ENCODE assay signal across 15 cellular contexts in the genomic region with DNA sequence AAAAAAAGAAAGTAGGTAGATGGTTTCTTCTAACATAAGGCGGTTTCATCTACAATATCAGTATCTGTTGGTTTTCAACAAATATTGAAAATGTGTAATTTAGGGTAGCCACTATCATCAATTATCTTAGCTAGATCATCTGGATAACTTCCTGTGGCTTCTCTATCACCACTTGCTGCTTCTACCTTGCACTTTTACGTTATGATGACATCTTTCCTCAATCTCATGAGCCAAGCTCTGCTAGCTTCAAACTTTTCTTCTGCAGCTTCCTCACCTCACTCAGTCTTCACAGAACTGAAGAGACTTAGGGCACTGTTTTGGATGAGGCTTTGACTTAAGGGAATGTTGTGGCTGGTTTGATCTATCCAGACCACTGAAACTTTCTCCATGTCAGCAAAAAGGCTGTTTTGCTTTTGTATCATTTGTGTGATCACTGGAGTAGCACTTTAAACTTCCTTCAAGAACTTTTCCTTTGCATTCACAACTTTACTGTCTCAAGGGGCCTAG.
DNase-seq lines count a peak whose midpoint lies in the region; ATAC-seq, FAIRE-seq and TF ChIP-seq lines count a peak whose summit lies in the region.
"Had no signal": no experiment of that assay in that cellular context is flagged by ENCODE, and none has a peak within 500 bp of the region (broad histone marks: within the 10 kb centered on the region; RNA-seq: fewer than 3 reads in every experiment).

No MANE protein-coding gene starts in this region.

- in situ Hi-C loops in GM12878 (cut with MboI): no loop called here

- H3K9me3 Mint-ChIP-seq in CD8-positive, alpha-beta memory T cell: no peaks in the 10 kb centered on the region

- H3K4me1 ChIP-seq in BLaER1 (peaks cover 37% of the 10 kb centered on the region), OCI-LY3 (ENCODE audit: low read length) (peaks cover 16% of the 10 kb centered on the region), GM12878 (ENCODE audit: control insufficient read depth, insufficient read depth, low read length) (peaks cover 15% of the 10 kb centered on the region), suprapubic skin (no peaks in the 10 kb centered on the region)
- H3K4me1 ChIP-seq in CD8-positive, alpha-beta memory T cell (ENCODE audit: insufficient read depth, low read length): peaks cover 11% of the 10 kb centered on the region
- H3K4me1 ChIP-seq: tibial nerve had no signal

- WGBS in GM12878 (ENCODE audit: insufficient coverage, insufficient replicate concordance, low lambda C conversion rate, missing lambda C conversion rate): 24% methylated on average over 2 of the region's 2 CpGs
- WGBS in suprapubic skin: 93% methylated on average over 2 of the region's 2 CpGs

- FAIRE-seq in GM12878 (lab: Jason Lieb, UNC): no peak

- peak in 1 of 5 donors; percentile 8 for DNase-seq in CD8-positive, alpha-beta memory T cell
- DNase-seq in GM12878 (ENCODE audit: low read depth, low spot score) (no peak), suprapubic skin (ENCODE audit: low spot score in 2 of 2) (no peak)
- DNase-seq: effector CD4-positive, alpha-beta T cell; EL; hippocampal formation; NCI-H1092; NCI-H345; SK-N-SH had no signal

- no peak overlapping the region for H3K4me3 ChIP-seq in BLaER1
- no peak overlapping the region for H3K4me3 ChIP-seq in CD8-positive, alpha-beta memory T cell (ENCODE audit: low read length)
- peak overlapping the region; percentile 53; the same call in 1 of the 2 replicates for H3K4me3 ChIP-seq in OCI-LY3 (ENCODE audit: low read length)
- H3K4me3 ChIP-seq in GM12878: no peak overlapping the region
- no peak overlapping the region for H3K4me3 ChIP-seq in suprapubic skin
- H3K4me3 ChIP-seq: tibial nerve had no signal

- CTCF ChIA-PET in CD8-positive, alpha-beta memory T cell (lab: Charles Lee): interaction anchor here (1.3 kb wide), 1 partner anchor 18 kb away, joined by 3 read pairs; no protein-coding TSS in a partner anchor
- CTCF ChIA-PET in GM12878 (lab: Yijun Ruan, JAX): interaction anchor here (0.7 to 4.5 kb wide), 8 partner anchors 11 to 466 kb away, joined by 3 to 22 read pairs (median 4); no protein-coding TSS in a partner anchor

- H3K4me1 Mint-ChIP-seq in CD8-positive, alpha-beta memory T cell: peaks cover 20 to 32% (median 32%) of the 10 kb centered on the region in 3 donors

- SMC1A ChIA-PET in GM12878 (lab: Charles Lee; ENCODE audit: uncharacterized antibody, unreplicated experiment): interaction anchor here (0.6 to 1.0 kb wide), 7 partner anchors 20 to 264 kb away, joined by 3 to 5 read pairs (median 3); no protein-coding TSS in a partner anchor

- RAD21 ChIA-PET in GM12878 (lab: Charles Lee; ENCODE audit: unreplicated experiment): interaction anchor here (0.9 to 2.5 kb wide), 3 partner anchors 32 to 264 kb away, joined by 3 to 10 read pairs (median 4); no protein-coding TSS in a partner anchor

- H3K4me2 ChIP-seq in BLaER1 (peak overlapping the region; percentile 68), OCI-LY3 (ENCODE audit: low read length) (peak overlapping the region; percentile 83), GM12878 (ENCODE audit: control insufficient read depth, insufficient read depth) (peak overlapping the region; percentile 46; the same call in 1 of the 2 replicates)
- H3K4me2 ChIP-seq: SK-N-SH had no signal

- BruUV-seq in GM12878 (replicated peaks; lab: Mats Ljungman, UMichigan): no TSS peak

- H3K9ac ChIP-seq in BLaER1 (no peak overlapping the region), OCI-LY3 (ENCODE audit: low read length) (peak overlapping the region; percentile 29; the same call in 1 of the 2 replicates), GM12878 (ENCODE audit: control insufficient read depth, insufficient read depth, low read length) (no peak overlapping the region; the same call in 1 of the 2 replicates)
- H3K9ac ChIP-seq: SK-N-SH had no signal

- H2AFZ ChIP-seq in OCI-LY3 (ENCODE audit: low read depth, low read length): no peak overlapping the region
- H2AFZ ChIP-seq in GM12878 (ENCODE audit: control insufficient read depth, low read depth, low read length): peak overlapping the region; percentile 44

- peaks cover 12% of the 10 kb centered on the region for H3K36me3 ChIP-seq in BLaER1
- no peaks in the 10 kb centered on the region for H3K36me3 ChIP-seq in CD8-positive, alpha-beta memory T cell (ENCODE audit: insufficient read depth, low read length)
- no peaks in the 10 kb centered on the region for H3K36me3 ChIP-seq in OCI-LY3 (replicated peaks; ENCODE audit: low read depth, low read length)
- peaks cover 0 to 3% of the 10 kb centered on the region in 2 experiments; a peak in 1 of 4 replicates for H3K36me3 ChIP-seq in GM12878 (ENCODE audit: control insufficient read depth in 2 of 2, insufficient read depth in 2 of 2, low read length in 1 of 2)
- peaks cover 3% of the 10 kb centered on the region for H3K36me3 ChIP-seq in suprapubic skin
- H3K36me3 ChIP-seq: tibial nerve had no signal

- H3K36me3 Mint-ChIP-seq in CD8-positive, alpha-beta memory T cell: peaks cover 0 to 5% (median 3%) of the 10 kb centered on the region in 3 donors

- TF ChIP-seq RAD21 in GM12878 (IDR thresholded peaks at IDR 0.05; ENCODE audit: insufficient read depth, low read depth, low read length): no peak

- POLR2A ChIA-PET in CD8-positive, alpha-beta memory T cell (lab: Charles Lee): interaction anchor here (0.7 kb wide), 1 partner anchor 113 kb away, joined by 3 read pairs; no protein-coding TSS in a partner anchor
- POLR2A ChIA-PET in GM12878 (lab: Charles Lee): no interaction called here

- TF ChIP-seq POLR2A in GM12878 (IDR thresholded peaks at IDR 0.05; ENCODE audit: low read depth, low read length): no peak
- no peak for TF ChIP-seq POLR2A in suprapubic skin (IDR thresholded peaks at IDR 0.05)

- TF ChIP-seq CTCF in OCI-LY3 (IDR thresholded peaks at IDR 0.05; ENCODE audit: low read depth, low read length) (no peak), GM12878 (IDR thresholded peaks at IDR 0.05 in 2 of 3, conservative IDR thresholded peaks at IDR 0.05 in 1 of 3; ENCODE audit: control insufficient read depth in 2 of 3, extremely low read depth in 1 of 3, insufficient read depth in 1 of 3, low read depth in 3 of 3, low read length in 3 of 3) (no peak), suprapubic skin (IDR thresholded peaks at IDR 0.05) (no peak)

- H3K79me2 ChIP-seq in OCI-LY3 (ENCODE audit: low read length) (no peaks in the 10 kb centered on the region), GM12878 (ENCODE audit: control insufficient read depth, insufficient read depth, low read length) (no peaks in the 10 kb centered on the region)

- H3K27me3 Mint-ChIP-seq in CD8-positive, alpha-beta memory T cell: no peaks in the 10 kb centered on the region

- H3K27ac ChIP-seq in BLaER1 (peak overlapping the region; percentile 39; the same call in 1 of the 2 replicates), OCI-LY3 (ENCODE audit: low read length) (peak overlapping the region; percentile 75), GM12878 (ENCODE audit: control insufficient read depth, insufficient read depth) (peak overlapping the region; percentile 16; the same call in 1 of the 2 replicates), suprapubic skin (no peak overlapping the region)
- H3K27ac ChIP-seq in CD8-positive, alpha-beta memory T cell (ENCODE audit: low read depth, low read length): no peak overlapping the region
- H3K27ac ChIP-seq: C4-2B, tibial nerve had no signal

- peak; percentile 53 for ATAC-seq in GM12878
- ATAC-seq in GM21529 (IDR thresholded peaks at IDR 0.05; ENCODE audit: unreplicated experiment): no peak
- no peak for ATAC-seq in HG03025 (IDR thresholded peaks at IDR 0.05; ENCODE audit: low FRiP score, unreplicated experiment)

- intact Hi-C loops in GM12878 (cut with micrococcal nuclease; ENCODE audit: unreplicated experiment): no loop called here

- H3K27me3 ChIP-seq in BLaER1 (no peaks in the 10 kb centered on the region), OCI-LY3 (ENCODE audit: low read depth, low read length) (no peaks in the 10 kb centered on the region), GM12878 (replicated peaks in 1 of 2; ENCODE audit: control insufficient read depth in 2 of 2, insufficient read depth in 2 of 2, low read length in 1 of 2) (no peaks in the 10 kb centered on the region), suprapubic skin (no peaks in the 10 kb centered on the region)
- no peaks in the 10 kb centered on the region for H3K27me3 ChIP-seq in CD8-positive, alpha-beta memory T cell (ENCODE audit: insufficient read depth, low read length, poor library complexity, severe bottlenecking)
- H3K27me3 ChIP-seq: tibial nerve had no signal

- H3K9me3 ChIP-seq in BLaER1 (no peaks in the 10 kb centered on the region), OCI-LY3 (ENCODE audit: insufficient read depth, low read length) (no peaks in the 10 kb centered on the region), GM12878 (replicated peaks; ENCODE audit: control insufficient read depth, insufficient read depth, low read length) (no peaks in the 10 kb centered on the region), suprapubic skin (no peaks in the 10 kb centered on the region)
- no peaks in the 10 kb centered on the region for H3K9me3 ChIP-seq in CD8-positive, alpha-beta memory T cell (ENCODE audit: low read length)
- H3K9me3 ChIP-seq: SK-N-SH, tibial nerve had no signal

- TF ChIP-seq EP300 in GM12878 (IDR thresholded peaks at IDR 0.05; ENCODE audit: borderline replicate concordance in 1 of 2, control insufficient read depth in 1 of 2, low read depth in 2 of 2, low read length in 2 of 2): 0 out of 4 replicates have a peak, but pooled peaks of 1 of the 2 experiments have one; percentile 10
- no peak for TF ChIP-seq EP300 in suprapubic skin (IDR thresholded peaks at IDR 0.05)

- no peaks in the 10 kb centered on the region for H4K20me1 ChIP-seq in BLaER1
- H4K20me1 ChIP-seq in OCI-LY3 (ENCODE audit: insufficient read depth, low read length): no peaks in the 10 kb centered on the region; the same call in 1 of the 2 replicates
- no peaks in the 10 kb centered on the region for H4K20me1 ChIP-seq in GM12878 (ENCODE audit: control insufficient read depth, insufficient read depth)

- H3K27ac Mint-ChIP-seq in CD8-positive, alpha-beta memory T cell: peak overlapping the region; percentile 61 to 94 (median 90)

- peak overlapping the region in 6 of 7 donors; percentile 11 to 64 (median 50) for H3K4me3 Mint-ChIP-seq in CD8-positive, alpha-beta memory T cell

TF ChIP-seq in GM12878, 131 proteins besides CTCF, POLR2A, EP300 and RAD21 (continues in another document):
- TF ChIP-seq BCL11A (IDR thresholded peaks at IDR 0.05; ENCODE audit: low read depth, low read length) (no peak), SIN3A (IDR thresholded peaks at IDR 0.05; ENCODE audit: low read depth, low read length) (no peak), IKZF2 (IDR thresholded peaks at IDR 0.05) (peak in 1 of 2 experiments; percentile 80; a peak in 3 of 4 replicates), PAX5 (IDR thresholded peaks at IDR 0.05; ENCODE audit: borderline replicate concordance, low read depth, low read length) (peak; percentile 79)

Comparison
In these comparisons a context has a peak if more than half of its experiments do, and no peak if none do; other contexts are left out.
1. H3K27ac ChIP-seq: peak in BLaER1 (single experiment), OCI-LY3 (single experiment) and GM12878 (single experiment); none in CD8-positive, alpha-beta memory T cell (single experiment) and suprapubic skin (single experiment).
2. Peak in every context shown above with its lines, with median percentiles within 50 percentile points of each other: H3K4me2 ChIP-seq.